8 cellular contexts compared by ENCODE assay signal in the genomic region with DNA sequence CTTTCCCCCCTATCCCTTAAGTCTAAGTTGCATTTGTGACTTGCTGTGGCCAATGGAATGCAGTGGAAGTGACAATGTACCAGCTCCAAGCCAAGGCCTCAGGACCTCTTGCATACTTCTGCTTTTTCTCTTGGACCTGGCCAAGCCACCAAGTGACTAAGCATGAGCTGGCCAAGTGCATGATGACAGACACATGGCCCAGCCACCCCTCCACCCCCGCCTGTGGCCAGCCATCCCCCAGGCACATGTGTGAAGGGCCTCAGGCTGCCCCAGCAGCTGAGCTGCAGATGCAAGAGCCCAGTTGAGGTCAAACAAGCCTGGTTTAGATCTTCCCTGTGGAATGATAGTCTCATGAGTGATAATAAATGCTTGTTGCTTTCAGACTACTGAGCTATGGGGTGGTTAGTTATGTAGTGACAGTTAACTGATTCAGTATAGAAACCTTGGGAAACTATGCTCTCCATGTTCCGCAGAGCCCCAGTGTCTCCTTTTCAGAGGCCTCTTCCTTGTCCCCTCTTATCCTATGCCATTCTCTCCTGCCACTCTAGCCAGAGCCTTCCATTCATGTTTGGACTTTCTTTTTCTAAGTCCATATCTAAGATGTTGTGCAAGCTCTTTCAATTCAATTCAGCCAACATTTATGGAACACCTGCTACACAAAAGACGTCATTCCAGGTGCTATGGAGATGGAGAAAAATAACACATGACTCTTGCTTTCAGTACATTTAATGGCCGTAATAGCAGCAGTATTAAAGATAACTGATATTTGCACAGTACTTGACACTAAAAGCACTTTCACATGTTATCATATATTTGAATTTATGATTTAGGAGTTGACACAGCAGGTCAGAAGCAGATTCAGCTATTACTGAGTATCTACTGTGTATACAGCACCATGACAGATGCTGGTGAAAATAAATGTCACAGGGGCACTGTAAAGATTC. TPM values are rescaled to one million over a fixed set of nuclear protein-coding genes. Genes with fewer than 3 reads are reported as not detected.
DNase-seq lines count a peak whose midpoint lies in the region; ATAC-seq and TF ChIP-seq lines count a peak whose summit lies in the region.

No MANE protein-coding gene starts in this region.

- no peak for TF ChIP-seq CTCF in foreskin keratinocyte (conservative IDR thresholded peaks at IDR 0.05)

- H3K27ac ChIP-seq in foreskin keratinocyte, result no peak overlapping the region
- peak overlapping the region; percentile 31 for H3K27ac ChIP-seq in skeletal muscle tissue (ENCODE audit: low read depth, low read length)

- peaks cover 24% of the 10 kb centered on the region for H3K27me3 ChIP-seq in foreskin keratinocyte
- H3K27me3 ChIP-seq in skeletal muscle tissue (ENCODE audit: control insufficient read depth in 3 of 3, insufficient read depth in 3 of 3, low read length in 3 of 3), result peaks cover 0 to 9% (median 3%) of the 10 kb centered on the region in 3 donors

- peak; percentile 50 for ATAC-seq in foreskin keratinocyte
- ATAC-seq in HG03108 (IDR thresholded peaks at IDR 0.05; ENCODE audit: unreplicated experiment), result no peak
- ATAC-seq in GM18867 (IDR thresholded peaks at IDR 0.05; ENCODE audit: unreplicated experiment), result no peak
- ATAC-seq in GM21529 (IDR thresholded peaks at IDR 0.05; ENCODE audit: unreplicated experiment), result no peak

- no peaks in the 10 kb centered on the region for H3K9me3 ChIP-seq in skeletal muscle tissue (ENCODE audit: control insufficient read depth in 3 of 3, low read length in 3 of 3)

- DNase-seq in activated T-cell treated with anti-CD3 and anti-CD28 coated beads, Interleukin-2, amount 50 U/mL, for 48 hours, result peak; percentile 21 to 39
- DNase-seq in activated T-cell treated with anti-CD3 and anti-CD28 coated beads for 4 hours (no peak), SIG-M5 (lab: John Stamatoyannopoulos, UW) (peak; percentile 30), foreskin keratinocyte (no peak)

- no peaks in the 10 kb centered on the region for H3K36me3 ChIP-seq in skeletal muscle tissue (ENCODE audit: control insufficient read depth in 3 of 3, insufficient read depth in 3 of 3, low read length in 3 of 3)

- no peak overlapping the region for H3K9ac ChIP-seq in skeletal muscle tissue (ENCODE audit: low read depth in 1 of 3, low read length in 3 of 3)

- no peak overlapping the region for H3K4me3 ChIP-seq in skeletal muscle tissue (ENCODE audit: low read length in 3 of 3)

- no peaks in the 10 kb centered on the region for H3K4me1 ChIP-seq in foreskin keratinocyte
- peaks cover 4 to 19% (median 18%) of the 10 kb centered on the region in 3 donors for H3K4me1 ChIP-seq in skeletal muscle tissue (ENCODE audit: control insufficient read depth in 3 of 3, insufficient read depth in 3 of 3, low read length in 3 of 3)

RNA-seq across cellular contexts. Expression of gene LOXL4, which starts 55.5 kb away (rescaled TPM):
- 0.03 and 0.04 TPM in 2 replicates for total RNA-seq in foreskin keratinocyte
- polyA plus RNA-seq in foreskin keratinocyte, result 0.03 and 0.06 TPM in 2 replicates
- 4.2 TPM for total RNA-seq in skeletal muscle tissue

Comparison
In these comparisons a context has a peak if more than half of its experiments do, and no peak if none do; other contexts are left out.
1. DNase-seq: peak in activated T-cell treated with anti-CD3 and anti-CD28 coated beads, Interleukin-2, amount 50 U/mL, for 48 hours (2 of 2) and SIG-M5 (single experiment); none in activated T-cell treated with anti-CD3 and anti-CD28 coated beads for 4 hours (single experiment) and foreskin keratinocyte (0 of 2).